In the genomic region with DNA sequence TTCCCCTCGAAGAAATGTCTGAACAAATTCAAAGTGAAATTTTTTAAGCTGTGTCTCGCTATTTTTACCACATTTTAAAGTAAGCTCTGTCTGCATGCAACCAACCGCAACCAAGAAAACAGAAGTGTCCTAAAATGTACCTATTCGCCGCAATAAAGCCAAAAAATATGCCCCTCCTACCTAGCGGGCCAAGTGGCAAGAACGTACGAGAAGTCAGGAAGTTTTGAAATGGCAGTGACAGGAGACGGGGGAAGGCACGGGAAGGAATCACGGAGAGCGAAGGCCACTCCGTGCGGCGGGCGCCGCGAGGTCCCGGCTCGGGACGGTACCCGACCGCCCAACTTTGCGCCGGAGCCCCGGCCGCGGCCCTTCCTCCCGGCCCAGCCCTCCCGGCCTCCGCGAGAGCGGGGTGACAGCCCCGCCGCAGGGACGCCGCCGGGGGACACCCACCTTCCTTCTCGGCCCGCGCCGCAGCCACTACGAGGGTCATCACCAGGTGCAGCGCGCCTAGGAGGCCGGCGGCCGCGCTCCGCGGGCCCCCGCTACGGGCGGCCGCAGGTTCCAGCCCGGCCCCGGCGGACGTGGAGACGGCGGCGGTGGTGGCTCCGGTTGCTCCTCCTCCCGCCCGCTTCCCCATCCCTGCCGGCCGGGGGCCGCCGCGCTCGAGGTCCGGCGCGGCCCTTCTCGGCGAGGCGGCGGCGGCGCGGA, we compare ENCODE assay signal across 1 cellular context.
TF ChIP-seq lines count a peak whose summit lies in the region.

No MANE protein-coding gene starts in this region.

TF ChIP-seq in HepG2, 621 proteins besides CTCF, POLR2A, EP300 and RAD21 (continued from another document):
- TF ChIP-seq, protein P1, sequence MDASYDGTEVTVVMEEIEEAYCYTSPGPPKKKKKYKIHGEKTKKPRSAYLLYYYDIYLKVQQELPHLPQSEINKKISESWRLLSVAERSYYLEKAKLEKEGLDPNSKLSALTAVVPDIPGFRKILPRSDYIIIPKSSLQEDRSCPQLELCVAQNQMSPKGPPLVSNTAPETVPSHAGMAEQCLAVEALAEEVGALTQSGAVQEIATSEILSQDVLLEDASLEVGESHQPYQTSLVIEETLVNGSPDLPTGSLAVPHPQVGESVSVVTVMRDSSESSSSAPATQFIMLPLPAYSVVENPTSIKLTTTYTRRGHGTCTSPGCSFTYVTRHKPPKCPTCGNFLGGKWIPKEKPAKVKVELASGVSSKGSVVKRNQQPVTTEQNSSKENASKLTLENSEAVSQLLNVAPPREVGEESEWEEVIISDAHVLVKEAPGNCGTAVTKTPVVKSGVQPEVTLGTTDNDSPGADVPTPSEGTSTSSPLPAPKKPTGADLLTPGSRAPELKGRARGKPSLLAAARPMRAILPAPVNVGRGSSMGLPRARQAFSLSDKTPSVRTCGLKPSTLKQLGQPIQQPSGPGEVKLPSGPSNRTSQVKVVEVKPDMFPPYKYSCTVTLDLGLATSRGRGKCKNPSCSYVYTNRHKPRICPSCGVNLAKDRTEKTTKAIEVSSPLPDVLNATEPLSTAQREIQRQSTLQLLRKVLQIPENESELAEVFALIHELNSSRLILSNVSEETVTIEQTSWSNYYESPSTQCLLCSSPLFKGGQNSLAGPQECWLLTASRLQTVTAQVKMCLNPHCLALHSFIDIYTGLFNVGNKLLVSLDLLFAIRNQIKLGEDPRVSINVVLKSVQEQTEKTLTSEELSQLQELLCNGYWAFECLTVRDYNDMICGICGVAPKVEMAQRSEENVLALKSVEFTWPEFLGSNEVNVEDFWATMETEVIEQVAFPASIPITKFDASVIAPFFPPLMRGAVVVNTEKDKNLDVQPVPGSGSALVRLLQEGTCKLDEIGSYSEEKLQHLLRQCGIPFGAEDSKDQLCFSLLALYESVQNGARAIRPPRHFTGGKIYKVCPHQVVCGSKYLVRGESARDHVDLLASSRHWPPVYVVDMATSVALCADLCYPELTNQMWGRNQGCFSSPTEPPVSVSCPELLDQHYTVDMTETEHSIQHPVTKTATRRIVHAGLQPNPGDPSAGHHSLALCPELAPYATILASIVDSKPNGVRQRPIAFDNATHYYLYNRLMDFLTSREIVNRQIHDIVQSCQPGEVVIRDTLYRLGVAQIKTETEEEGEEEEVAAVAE (CRISPR knock-in tag; IDR thresholded peaks at IDR 0.05; ENCODE audit: borderline replicate concordance): peak; percentile 22; the same call in 1 of the 2 replicates
- TF ChIP-seq, protein P2, sequence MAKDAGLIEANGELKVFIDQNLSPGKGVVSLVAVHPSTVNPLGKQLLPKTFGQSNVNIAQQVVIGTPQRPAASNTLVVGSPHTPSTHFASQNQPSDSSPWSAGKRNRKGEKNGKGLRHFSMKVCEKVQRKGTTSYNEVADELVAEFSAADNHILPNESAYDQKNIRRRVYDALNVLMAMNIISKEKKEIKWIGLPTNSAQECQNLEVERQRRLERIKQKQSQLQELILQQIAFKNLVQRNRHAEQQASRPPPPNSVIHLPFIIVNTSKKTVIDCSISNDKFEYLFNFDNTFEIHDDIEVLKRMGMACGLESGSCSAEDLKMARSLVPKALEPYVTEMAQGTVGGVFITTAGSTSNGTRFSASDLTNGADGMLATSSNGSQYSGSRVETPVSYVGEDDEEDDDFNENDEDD (CRISPR knock-in tag; IDR thresholded peaks at IDR 0.05; ENCODE audit: borderline replicate concordance): 0 out of 2 replicates have a peak, but pooled peaks have one; percentile 5
